Comparison of ENCODE assay signal across 20 cellular contexts in the genomic region with DNA sequence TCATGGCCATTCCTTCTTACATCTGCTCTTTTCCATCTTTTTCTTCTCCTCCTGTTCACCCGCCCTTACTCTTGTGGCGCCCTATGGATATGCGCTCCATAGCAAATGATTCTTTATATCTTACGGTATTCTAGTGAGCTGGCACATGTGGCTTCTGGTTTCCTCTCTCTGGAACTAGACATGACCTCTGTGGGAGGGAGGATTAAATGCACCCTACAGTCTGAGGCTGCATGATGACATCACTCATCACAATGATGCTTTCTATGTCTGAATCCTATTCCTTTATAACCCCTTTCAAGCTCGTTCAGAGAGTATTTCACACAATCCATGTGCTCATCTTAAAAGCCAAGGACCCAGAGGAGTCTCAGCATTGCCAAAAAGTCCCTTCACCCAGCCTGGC.
A peak's percentile ranks its signal among the peaks of the same experiment; 100 is the strongest.
DNase-seq lines count a peak whose midpoint lies in the region; ATAC-seq, FAIRE-seq and TF ChIP-seq lines count a peak whose summit lies in the region.
"Had no signal": no experiment of that assay in that cellular context is flagged by ENCODE, and none has a peak within 500 bp of the region (broad histone marks: within the 10 kb centered on the region; RNA-seq: fewer than 3 reads in every experiment).

No MANE protein-coding gene starts in this region.

- H3K36me3 ChIP-seq in astrocyte (ENCODE audit: insufficient read depth, low read length) (peaks cover 50% of the 10 kb centered on the region), smooth muscle cell (ENCODE audit: low read depth) (peaks cover 4% of the 10 kb centered on the region)

- H2AFZ ChIP-seq in astrocyte (ENCODE audit: low read depth, low read length) (no peak overlapping the region), smooth muscle cell (ENCODE audit: low read depth) (no peak overlapping the region)

- H3K9me3 ChIP-seq in astrocyte (ENCODE audit: insufficient read depth, low read depth, low read length): no peaks in the 10 kb centered on the region
- H3K9me3 ChIP-seq in smooth muscle cell (replicated peaks; ENCODE audit: low read depth): no peaks in the 10 kb centered on the region
- H3K9me3 ChIP-seq: BE2C had no signal

- no peaks in the 10 kb centered on the region for H3K27me3 Mint-ChIP-seq in astrocyte (ENCODE audit: low read depth, unreplicated experiment)

- H3K4me2 ChIP-seq in astrocyte (ENCODE audit: low read length) (no peak overlapping the region), smooth muscle cell (peak overlapping the region; percentile 43)

- H3K27ac ChIP-seq in astrocyte (ENCODE audit: low read depth, low read length) (no peak overlapping the region), foreskin keratinocyte (no peak overlapping the region), smooth muscle cell (ENCODE audit: low read depth) (peak overlapping the region; percentile 73)

- ATAC-seq in foreskin keratinocyte: peak; percentile 10
- no peak for ATAC-seq in GM18498 (IDR thresholded peaks at IDR 0.05; ENCODE audit: unreplicated experiment)
- no peak for ATAC-seq in GM19324 (IDR thresholded peaks at IDR 0.05; ENCODE audit: low FRiP score, unreplicated experiment)
- ATAC-seq: T-cell had no signal

- H4K20me1 ChIP-seq in astrocyte (ENCODE audit: insufficient read depth, low read length): peaks cover 7% of the 10 kb centered on the region
- no peaks in the 10 kb centered on the region for H4K20me1 ChIP-seq in smooth muscle cell (ENCODE audit: low read depth)

- WGBS in smooth muscle cell (ENCODE audit: low lambda C conversion rate): 54% methylated on average over 5 of the region's 5 CpGs

- no peak overlapping the region for H3K27ac Mint-ChIP-seq in astrocyte (ENCODE audit: unreplicated experiment)
- H3K27ac Mint-ChIP-seq: IgD-negative memory B cell, T-cell had no signal

- H3K4me3 Mint-ChIP-seq in astrocyte (ENCODE audit: unreplicated experiment): no peak overlapping the region
- H3K4me3 Mint-ChIP-seq: IgD-negative memory B cell, T-cell had no signal

- H3K36me3 Mint-ChIP-seq in astrocyte (ENCODE audit: low read depth, unreplicated experiment): peaks cover 24% of the 10 kb centered on the region
- H3K36me3 Mint-ChIP-seq: T-cell had no signal

- H3F3A ChIP-seq in smooth muscle cell (ENCODE audit: low read depth): peaks cover 4% of the 10 kb centered on the region

- H3K79me2 ChIP-seq in astrocyte (ENCODE audit: insufficient read depth, low read length) (no peaks in the 10 kb centered on the region), smooth muscle cell (ENCODE audit: low read depth) (no peaks in the 10 kb centered on the region)

- peaks cover 7% of the 10 kb centered on the region for H3K4me1 Mint-ChIP-seq in astrocyte (ENCODE audit: low read depth, unreplicated experiment)
- H3K4me1 Mint-ChIP-seq: T-cell had no signal

- H3K9me3 Mint-ChIP-seq in astrocyte (ENCODE audit: unreplicated experiment): peaks cover 5% of the 10 kb centered on the region

- no peak overlapping the region for H3K9ac ChIP-seq in astrocyte (ENCODE audit: low read length)
- H3K9ac ChIP-seq in smooth muscle cell (ENCODE audit: low read depth): no peak overlapping the region

- H3K4me1 ChIP-seq in astrocyte (ENCODE audit: insufficient read depth, low read length) (peaks cover 11% of the 10 kb centered on the region), foreskin keratinocyte (no peaks in the 10 kb centered on the region), smooth muscle cell (ENCODE audit: low read depth) (no peaks in the 10 kb centered on the region)
- H3K4me1 ChIP-seq: BE2C had no signal

- H3K27me3 ChIP-seq in astrocyte (ENCODE audit: insufficient read depth, low read length): no peaks in the 10 kb centered on the region
- no peaks in the 10 kb centered on the region for H3K27me3 ChIP-seq in foreskin keratinocyte
- no peaks in the 10 kb centered on the region for H3K27me3 ChIP-seq in smooth muscle cell (ENCODE audit: low read depth)
- H3K27me3 ChIP-seq: BE2C had no signal

- TF ChIP-seq CTCF in astrocyte (IDR thresholded peaks at IDR 0.05; ENCODE audit: insufficient read depth, low read depth, low read length) (no peak), foreskin keratinocyte (conservative IDR thresholded peaks at IDR 0.05) (no peak), smooth muscle cell (IDR thresholded peaks at IDR 0.05; ENCODE audit: borderline replicate concordance, insufficient read depth, poor library complexity, severe bottlenecking) (no peak)

- DNase-seq in MV-4-11 (lab: John Stamatoyannopoulos, UW): peak; percentile 39
- peak; percentile 6 for DNase-seq in astrocyte (ENCODE audit: low read depth)
- no peak for DNase-seq in foreskin keratinocyte
- no peak for DNase-seq in smooth muscle cell (lab: John Stamatoyannopoulos, UW; ENCODE audit: unreplicated experiment)
- DNase-seq in NCI-H1694 treated with DMSO at 0.1 percent for 48 hours (lab: John Stamatoyannopoulos, UW): no peak
- DNase-seq: BE2C; DMS79 treated with DMSO at 0.1 percent for 48 hours; NCI-H1048; NCI-H1417 treated with DMSO at 0.1 percent for 48 hours; NCI-H1930; NCI-H2227 treated with DMSO at 0.1 percent for 48 hours; NCI-H510A; NCI-H774; NK-92 treated with Interleukin-12 subunit alpha and Interleukin-12 subunit beta, amount 100 ng/mL, for 24 hours; SIG-M5; T-cell had no signal

- no peak for FAIRE-seq in astrocyte (lab: Jason Lieb, UNC)
- FAIRE-seq: HTR-8/SVneo had no signal

- H3K4me3 ChIP-seq in astrocyte (ENCODE audit: insufficient read depth, low read depth, low read length) (no peak overlapping the region), smooth muscle cell (no peak overlapping the region)

Comparison
In these comparisons a context has a peak if more than half of its experiments do, and no peak if none do; other contexts are left out.
1. DNase-seq: peak in MV-4-11 (single experiment) and astrocyte (single experiment); none in foreskin keratinocyte (0 of 2), smooth muscle cell (single experiment) and NCI-H1694 treated with DMSO at 0.1 percent for 48 hours (single experiment).